In genomic region chr1:210557426-210558077, GRCh38 we compare ENCODE assay signal across 32 cellular contexts.
"Had no signal": no experiment of that assay in that cellular context is flagged by ENCODE, and none has a peak within 500 bp of the region (broad histone marks: within the 10 kb centered on the region; RNA-seq: fewer than 3 reads in every experiment).

No MANE protein-coding gene starts in this region.

- H3K27me3 Mint-ChIP-seq: brain; stimulated activated memory B cell treated with anti-CD40 and anti-IgM and Interleukin-4, amounts not matched to agents 10 μg/mL and 1 μg/mL and 100 μg/mL, for 72 hours; stimulated activated naive CD8-positive, alpha-beta T cell treated with anti-CD3 and anti-CD28 coated beads, Interleukin-15, amount 100 ng/mL, for 72 hours; T-helper 17 cell had no signal

- DNase-seq: activated CD4-positive, alpha-beta T cell treated with anti-CD3 and anti-CD28 coated beads for 4 hours; activated CD4-positive, alpha-beta T cell treated with anti-CD3 and anti-CD28 coated beads, Interleukin-2, amount 50 U/mL, for 4 hours; activated CD8-positive, alpha-beta memory T cell treated with anti-CD3 and anti-CD28 coated beads for 24 hours; activated effector memory CD4-positive, alpha-beta T cell treated with Interleukin-2 at 50 U/mL for 16 hours; activated naive CD4-positive, alpha-beta T cell treated with anti-CD3 and anti-CD28 coated beads, Interleukin-2, amount 10 ng/mL, durations not matched to agents 7 days and 5 days; activated naive CD8-positive, alpha-beta T cell treated with anti-CD3 and anti-CD28 coated beads, Interleukin-2, amount 10 ng/mL, durations not matched to agents 7 days and 5 days; dorsolateral prefrontal cortex; effector memory CD4-positive, alpha-beta T cell; glutamatergic neuron; mammary epithelial cell; naive thymus-derived CD4-positive, alpha-beta T cell; nucleus accumbens; retina; sigmoid colon; stimulated activated CD4-positive, alpha-beta T cell treated with anti-CD3 and anti-CD28 coated beads, Interleukin-1b, Interleukin-23, amount 100 ng/mL, for 48 hours; stimulated activated CD4-positive, alpha-beta T cell treated with anti-CD3 and anti-CD28 coated beads, Interleukin-4, amount 100 ng/mL, for 4 hours; stimulated activated CD8-positive, alpha-beta memory T cell treated with anti-CD3 and anti-CD28 coated beads, Interleukin-4, amount 100 ng/mL, for 48 hours; stimulated activated naive CD8-positive, alpha-beta T cell treated with anti-CD3 and anti-CD28 coated beads, Interleukin-15, amount 100 ng/mL, for 72 hours; T-helper 17 cell; T1000; upper lobe of left lung had no signal

- H3K4me1 Mint-ChIP-seq: activated naive CD4-positive, alpha-beta T cell treated with anti-CD3 and anti-CD28 coated beads, Interleukin-2, amount 10 ng/mL, durations not matched to agents 7 days and 5 days; activated naive CD8-positive, alpha-beta T cell treated with anti-CD3 and anti-CD28 coated beads, Interleukin-2, amount 10 ng/mL, durations not matched to agents 7 days and 5 days; naive thymus-derived CD4-positive, alpha-beta T cell; neural crest cell; stimulated activated memory B cell treated with anti-CD40 and anti-IgM and Interleukin-4, amounts not matched to agents 10 μg/mL and 1 μg/mL and 100 μg/mL, for 72 hours; stimulated activated naive CD8-positive, alpha-beta T cell treated with anti-CD3 and anti-CD28 coated beads, Interleukin-15, amount 100 ng/mL, for 72 hours; T-helper 17 cell had no signal

- H3K27me3 ChIP-seq: ascending aorta, cardiac muscle cell, dorsolateral prefrontal cortex, pancreas, sigmoid colon, upper lobe of left lung, vagina had no signal

- H3K27ac ChIP-seq: ascending aorta, cardiac muscle cell, coronary artery, dorsolateral prefrontal cortex, pancreas, prostate gland, sigmoid colon, upper lobe of left lung, vagina had no signal

- H3K36me3 ChIP-seq: ascending aorta, cardiac muscle cell, pancreas, prostate gland, sigmoid colon, upper lobe of left lung, vagina had no signal

- H3K36me3 Mint-ChIP-seq: activated naive CD4-positive, alpha-beta T cell treated with anti-CD3 and anti-CD28 coated beads, Interleukin-2, amount 10 ng/mL, durations not matched to agents 7 days and 5 days; activated naive CD8-positive, alpha-beta T cell treated with anti-CD3 and anti-CD28 coated beads, Interleukin-2, amount 10 ng/mL, durations not matched to agents 7 days and 5 days; brain; mesothelial cell of epicardium; naive thymus-derived CD4-positive, alpha-beta T cell had no signal

- H3K9me3 ChIP-seq: ascending aorta, pancreas, prostate gland, sigmoid colon, upper lobe of left lung, vagina had no signal

- H3K4me3 ChIP-seq: ascending aorta, cardiac muscle cell, coronary artery, dorsolateral prefrontal cortex, pancreas, prostate gland, sigmoid colon, smooth muscle cell, upper lobe of left lung, vagina had no signal

- ATAC-seq: naive thymus-derived CD4-positive, alpha-beta T cell; stimulated activated memory B cell treated with anti-CD40 and anti-IgM and Interleukin-4, amounts not matched to agents 10 μg/mL and 1 μg/mL and 100 μg/mL, for 72 hours; stimulated activated naive CD8-positive, alpha-beta T cell treated with anti-CD3 and anti-CD28 coated beads, Interleukin-15, amount 100 ng/mL, for 72 hours; T-helper 17 cell had no signal

- H3K4me3 Mint-ChIP-seq: activated naive CD4-positive, alpha-beta T cell treated with anti-CD3 and anti-CD28 coated beads, Interleukin-2, amount 10 ng/mL, durations not matched to agents 7 days and 5 days; activated naive CD8-positive, alpha-beta T cell treated with anti-CD3 and anti-CD28 coated beads, Interleukin-2, amount 10 ng/mL, durations not matched to agents 7 days and 5 days; brain; mesothelial cell of epicardium; naive thymus-derived CD4-positive, alpha-beta T cell; neural crest cell; stimulated activated memory B cell treated with anti-CD40 and anti-IgM and Interleukin-4, amounts not matched to agents 10 μg/mL and 1 μg/mL and 100 μg/mL, for 72 hours; stimulated activated naive CD8-positive, alpha-beta T cell treated with anti-CD3 and anti-CD28 coated beads, Interleukin-15, amount 100 ng/mL, for 72 hours; T-helper 17 cell had no signal

- H3K4me1 ChIP-seq: ascending aorta, prostate gland, sigmoid colon, upper lobe of left lung, vagina had no signal

- H3K9me3 Mint-ChIP-seq: activated naive CD4-positive, alpha-beta T cell treated with anti-CD3 and anti-CD28 coated beads, Interleukin-2, amount 10 ng/mL, durations not matched to agents 7 days and 5 days; brain; mesothelial cell of epicardium; neural crest cell; stimulated activated memory B cell treated with anti-CD40 and anti-IgM and Interleukin-4, amounts not matched to agents 10 μg/mL and 1 μg/mL and 100 μg/mL, for 72 hours; stimulated activated naive CD8-positive, alpha-beta T cell treated with anti-CD3 and anti-CD28 coated beads, Interleukin-15, amount 100 ng/mL, for 72 hours had no signal

- H3K27ac Mint-ChIP-seq: activated naive CD4-positive, alpha-beta T cell treated with anti-CD3 and anti-CD28 coated beads, Interleukin-2, amount 10 ng/mL, durations not matched to agents 7 days and 5 days; activated naive CD8-positive, alpha-beta T cell treated with anti-CD3 and anti-CD28 coated beads, Interleukin-2, amount 10 ng/mL, durations not matched to agents 7 days and 5 days; mesothelial cell of epicardium; naive thymus-derived CD4-positive, alpha-beta T cell; stimulated activated memory B cell treated with anti-CD40 and anti-IgM and Interleukin-4, amounts not matched to agents 10 μg/mL and 1 μg/mL and 100 μg/mL, for 72 hours; stimulated activated naive CD8-positive, alpha-beta T cell treated with anti-CD3 and anti-CD28 coated beads, Interleukin-15, amount 100 ng/mL, for 72 hours; T-helper 17 cell had no signal

- H3K4me2 ChIP-seq: smooth muscle cell had no signal
